ENCODE assay signal across 32 cellular contexts in genomic region chr5:156851880-156852279, GRCh38. TPM values are rescaled to one million over a fixed set of nuclear protein-coding genes. Genes with fewer than 3 reads are reported as not detected.
"Had no signal": no experiment of that assay in that cellular context is flagged by ENCODE, and none has a peak within 500 bp of the region (broad histone marks: within the 10 kb centered on the region; RNA-seq: fewer than 3 reads in every experiment).

No MANE protein-coding gene starts in this region.

- H3K27ac ChIP-seq: epithelial cell of prostate, esophagus squamous epithelium, gastrocnemius medialis, heart right ventricle, left lung, lower lobe of right lung had no signal

- H3K9me3 ChIP-seq: gastrocnemius medialis had no signal

- H3K27ac Mint-ChIP-seq: dendritic cell treated with granulocyte-macrophage colony-stimulating factor and Interleukin-4, amounts not matched to agents 40 ng/mL and 50 ng/mL, for 4 days; effector memory CD8-positive, alpha-beta T cell; endodermal cell; mesothelial cell of epicardium; naive thymus-derived CD8-positive, alpha-beta T cell had no signal

- H3K27me3 ChIP-seq: esophagus squamous epithelium had no signal

- H3K36me3 Mint-ChIP-seq: mesothelial cell of epicardium had no signal

- FAIRE-seq: islet of Langerhans, keratinocyte had no signal

- H3K4me3 Mint-ChIP-seq: dendritic cell treated with granulocyte-macrophage colony-stimulating factor and Interleukin-4, amounts not matched to agents 40 ng/mL and 50 ng/mL, for 4 days; effector memory CD8-positive, alpha-beta T cell; endodermal cell; mesothelial cell of epicardium; naive B cell; naive thymus-derived CD8-positive, alpha-beta T cell had no signal

- H3K4me1 Mint-ChIP-seq: endodermal cell; mesothelial cell of epicardium; naive B cell; naive thymus-derived CD8-positive, alpha-beta T cell had no signal

- H3K4me1 ChIP-seq: esophagus squamous epithelium, gastrocnemius medialis, heart right ventricle, left lung, lower lobe of right lung had no signal

- ATAC-seq: effector memory CD8-positive, alpha-beta T cell; esophagus mucosa; gastrocnemius medialis; heart right ventricle; left cardiac atrium; left lung; left ventricle myocardium superior; lower lobe of right lung; mucosa of descending colon; naive thymus-derived CD8-positive, alpha-beta T cell had no signal

- H3K36me3 ChIP-seq: esophagus squamous epithelium, gastrocnemius medialis, heart right ventricle, left lung, lower lobe of right lung had no signal

- H3K4me3 ChIP-seq: esophagus squamous epithelium, gastrocnemius medialis, heart right ventricle, left lung, lower lobe of right lung, mucosa of descending colon had no signal

- DNase-seq: cortex of kidney; effector CD8-positive, alpha-beta T cell; effector memory CD8-positive, alpha-beta T cell; endodermal cell; erythroblast; esophagus squamous epithelium; foreskin fibroblast; foreskin melanocyte; gastrocnemius medialis; glutamatergic neuron; head of caudate nucleus; heart right ventricle; hippocampal formation; left cardiac atrium; left lung; left ventricle myocardium superior; lower lobe of right lung; mesenchymal stem cell; mucosa of descending colon; naive B cell; naive thymus-derived CD8-positive, alpha-beta T cell had no signal

RNA-seq across cellular contexts. Expression of gene PPP1R2B, which starts 1.8 kb away (rescaled TPM):
- total RNA-seq: endodermal cell, esophagus mucosa, glomerular endothelial cell, kidney epithelial cell, left cardiac atrium, left lung, left ventricle myocardium superior, lower leg skin, lower lobe of right lung, mesenteric fat pad, mesothelial cell of epicardium, myocyte had no signal
